ENCODE assay signal across 8 cellular contexts in genomic region chr6:158475344-158476302, GRCh38.
A peak's percentile ranks its signal among the peaks of the same experiment; 100 is the strongest.
DNase-seq lines count a peak whose midpoint lies in the region; ATAC-seq and TF ChIP-seq lines count a peak whose summit lies in the region.

No MANE protein-coding gene starts in this region.

- H3F3A ChIP-seq in neural progenitor cell (ENCODE audit: low read depth) = peaks cover 10% of the 10 kb centered on the region

- POLR2A ChIA-PET in AG04450 (lab: Yijun Ruan, JAX) = interaction anchor here (0.7 kb wide), 1 partner anchor 10 kb away, joined by 3 read pairs; no protein-coding TSS in a partner anchor

- no peaks in the 10 kb centered on the region for H3K23me2 ChIP-seq in H9 (ENCODE audit: insufficient read length, low read depth, low read length, poor library complexity, severe bottlenecking)

- H3K14ac ChIP-seq in H9 (ENCODE audit: insufficient read depth, low read length) = no peak overlapping the region

- no peak overlapping the region for H3K4ac ChIP-seq in H9 (ENCODE audit: low read depth, low read length)

- H3K9me3 Mint-ChIP-seq in neural progenitor cell (no peaks in the 10 kb centered on the region), H9 (no peaks in the 10 kb centered on the region)

- H2AK5ac ChIP-seq in H9 (ENCODE audit: insufficient read length, low read length) = no peak overlapping the region

- H3K27ac ChIP-seq in AG04450 (ENCODE audit: low read depth, low read length) = peak overlapping the region; percentile 81
- H3K27ac ChIP-seq in neural progenitor cell = no peak overlapping the region
- no peak overlapping the region for H3K27ac ChIP-seq in H9 (ENCODE audit: insufficient read length, low read depth, low read length)

- H3T11ph ChIP-seq in H9 (ENCODE audit: low read length) = no peak overlapping the region

- peaks cover 16% of the 10 kb centered on the region for H3K36me3 Mint-ChIP-seq in neural progenitor cell
- H3K36me3 Mint-ChIP-seq in H9 (ENCODE audit: insufficient read depth in 1 of 3, low read depth in 3 of 3) = peaks cover 11 to 37% (median 17%) of the 10 kb centered on the region in 3 experiments; a peak in 6 of 7 replicates

- H4K20me1 ChIP-seq in neural progenitor cell (ENCODE audit: low read depth) (no peaks in the 10 kb centered on the region), H9 (ENCODE audit: control insufficient read depth, insufficient read depth, insufficient read length) (peaks cover 2% of the 10 kb centered on the region)

- H4K5ac ChIP-seq in H9 (ENCODE audit: insufficient read length, low read depth, low read length) = no peak overlapping the region

- no peak overlapping the region for H4K8ac ChIP-seq in H9 (replicated peaks; ENCODE audit: insufficient read length, low read depth, low read length)

- H3K4me1 Mint-ChIP-seq in neural progenitor cell = peaks cover 4% of the 10 kb centered on the region
- peaks cover 12% of the 10 kb centered on the region in 2 experiments for H3K4me1 Mint-ChIP-seq in H9

- H3K9me3 ChIP-seq in AG04450 (ENCODE audit: control insufficient read depth, insufficient read depth, low read length) (no peaks in the 10 kb centered on the region), neural progenitor cell (ENCODE audit: low read depth) (no peaks in the 10 kb centered on the region), H9 (ENCODE audit: control insufficient read depth, low read depth, low read length) (no peaks in the 10 kb centered on the region)

- H3K56ac ChIP-seq in H9 (ENCODE audit: insufficient read length, low read depth, low read length) = no peak overlapping the region

- H3K4me3 Mint-ChIP-seq in neural progenitor cell (no peak overlapping the region), H9 (no peak overlapping the region)

- H2BK5ac ChIP-seq in H9 (ENCODE audit: insufficient read length, low read length) = no peak overlapping the region

- H2BK120ac ChIP-seq in H9 (ENCODE audit: low read depth, low read length, poor library complexity, severe bottlenecking) = no peak overlapping the region

- no peak overlapping the region for H2BK12ac ChIP-seq in H9 (ENCODE audit: insufficient read length, low read depth, low read length)

- no peak for DNase-seq in AG04450 (ENCODE audit: low read depth, low spot score)
- DNase-seq in NCI-H187 (lab: John Stamatoyannopoulos, UW) = peak; percentile 75 to 92
- peak; percentile 20 for DNase-seq in astrocyte of the hippocampus (ENCODE audit: low read depth, low spot score)
- DNase-seq in neural progenitor cell (ENCODE audit: low spot score) = peak; percentile 20
- DNase-seq in stimulated activated CD4-positive, alpha-beta T cell treated with anti-CD3 and anti-CD28 coated beads, Interleukin-2, amount 100 ng/mL, for 24 hours = no peak
- DNase-seq in H9 = no peak

- H2AFZ ChIP-seq in neural progenitor cell (replicated peaks) (no peak overlapping the region), H9 (ENCODE audit: low read length) (no peak overlapping the region)

- H2BK15ac ChIP-seq in H9 (ENCODE audit: low read depth, low read length) = no peak overlapping the region

- H2BK20ac ChIP-seq in H9 (ENCODE audit: low read depth, low read length, poor library complexity, severe bottlenecking) = no peak overlapping the region

- H3K4me3 ChIP-seq in AG04450 (ENCODE audit: low read depth, low read length) (no peak overlapping the region), neural progenitor cell (no peak overlapping the region)

- H3K27me3 Mint-ChIP-seq in neural progenitor cell (ENCODE audit: insufficient read depth, low read depth) = no peaks in the 10 kb centered on the region
- peaks cover 18% of the 10 kb centered on the region for H3K27me3 Mint-ChIP-seq in H9 (ENCODE audit: low read depth)

- no peak for TF ChIP-seq CTCF in AG04450 (IDR thresholded peaks at IDR 0.05; ENCODE audit: low read depth, low read length)
- no peak for TF ChIP-seq CTCF in neural progenitor cell (IDR thresholded peaks at IDR 0.05)
- TF ChIP-seq CTCF in H9 (conservative IDR thresholded peaks at IDR 0.05) = no peak

- CTCF ChIA-PET in AG04450 (lab: Charles Lee) = interaction anchor here (1.7 kb wide), 1 partner anchor 255 kb away, joined by 10 read pairs; no protein-coding TSS in a partner anchor

- ATAC-seq in GM18868 (IDR thresholded peaks at IDR 0.05; ENCODE audit: unreplicated experiment) (peak; percentile 86), HG02938 (IDR thresholded peaks at IDR 0.05; ENCODE audit: unreplicated experiment) (peak; percentile 82)

- no CpG with 5 or more reads among the region's 15 CpGs for WGBS in H9 (ENCODE audit: extremely low coverage, insufficient read length, low lambda C conversion rate)

- peaks cover 3% of the 10 kb centered on the region for H3K36me3 ChIP-seq in neural progenitor cell

- no peaks in the 10 kb centered on the region for H3K79me2 ChIP-seq in neural progenitor cell (ENCODE audit: low read depth)
- peaks cover 2% of the 10 kb centered on the region; the same call in 1 of the 2 replicates for H3K79me2 ChIP-seq in H9 (ENCODE audit: insufficient read depth, low read length)

- no peak overlapping the region for H4K91ac ChIP-seq in H9 (ENCODE audit: insufficient read length, low read depth, low read length)

- no peaks in the 10 kb centered on the region for H3K79me1 ChIP-seq in H9 (ENCODE audit: insufficient read depth, low read depth, low read length, poor library complexity, severe bottlenecking)

- H3K4me1 ChIP-seq in neural progenitor cell (peaks cover 17% of the 10 kb centered on the region), H9 (ENCODE audit: insufficient read depth, low read length) (peaks cover 2% of the 10 kb centered on the region)

- H3K27ac Mint-ChIP-seq in neural progenitor cell (peak overlapping the region; percentile 29), H9 (0 out of 7 replicates have a peak overlapping the region, but pooled peaks of 1 of the 3 experiments have one; percentile 17)

- H3K18ac ChIP-seq in H9 (ENCODE audit: insufficient read length, low read depth, low read length) = no peak overlapping the region

- H3K9ac ChIP-seq in neural progenitor cell (no peak overlapping the region), H9 (ENCODE audit: extremely low read depth, insufficient read length, low read length) (no peak overlapping the region)

- H3K27me3 ChIP-seq in AG04450 (ENCODE audit: control insufficient read depth, insufficient read depth, low read length) (no peaks in the 10 kb centered on the region), neural progenitor cell (no peaks in the 10 kb centered on the region), H9 (ENCODE audit: insufficient read depth, low read length) (peaks cover 10% of the 10 kb centered on the region; the same call in 1 of the 2 replicates)

- H3K4me2 ChIP-seq in neural progenitor cell = no peak overlapping the region
- H3K4me2 ChIP-seq in H9 (ENCODE audit: insufficient read depth, insufficient read length, low read length) = no peak overlapping the region

- no peak overlapping the region for H3K23ac ChIP-seq in H9 (ENCODE audit: insufficient read length, low read depth, low read length)

Comparison
In these comparisons a context has a peak if more than half of its experiments do, and no peak if none do; other contexts are left out.
1. DNase-seq: peak in NCI-H187 (2 of 2), astrocyte of the hippocampus (single experiment) and neural progenitor cell (single experiment); none in AG04450 (single experiment), stimulated activated CD4-positive, alpha-beta T cell treated with anti-CD3 and anti-CD28 coated beads, Interleukin-2, amount 100 ng/mL, for 24 hours (0 of 2) and H9 (single experiment).